Comparison of ENCODE assay signal across 30 cellular contexts in genomic region chr19:31597616-31598015, GRCh38.
"Had no signal": no experiment of that assay in that cellular context is flagged by ENCODE, and none has a peak within 500 bp of the region (broad histone marks: within the 10 kb centered on the region; RNA-seq: fewer than 3 reads in every experiment).

No MANE protein-coding gene starts in this region.

- H3K4me3 Mint-ChIP-seq: immature natural killer cell; naive thymus-derived CD4-positive, alpha-beta T cell; natural killer cell treated with Interleukin-12 subunit alpha and Interleukin-12 subunit beta and Interleukin-15 and Interleukin-18, amount 100 ng/mL, for 72 hours; neural crest cell; stimulated activated naive B cell treated with anti-CD40 and anti-IgM and Interleukin-4, amounts not matched to agents 10 μg/mL and 1 μg/mL and 100 μg/mL, for 72 hours had no signal

- H3K4me1 Mint-ChIP-seq: immature natural killer cell; naive thymus-derived CD4-positive, alpha-beta T cell; neural crest cell; stimulated activated naive B cell treated with anti-CD40 and anti-IgM and Interleukin-4, amounts not matched to agents 10 μg/mL and 1 μg/mL and 100 μg/mL, for 72 hours had no signal

- H3K9me3 Mint-ChIP-seq: immature natural killer cell; natural killer cell treated with Interleukin-12 subunit alpha and Interleukin-12 subunit beta and Interleukin-15 and Interleukin-18, amount 100 ng/mL, for 72 hours; neural crest cell; stimulated activated naive B cell treated with anti-CD40 and anti-IgM and Interleukin-4, amounts not matched to agents 10 μg/mL and 1 μg/mL and 100 μg/mL, for 72 hours had no signal

- H3K4me3 ChIP-seq: heart left ventricle, left ventricle myocardium inferior, lung, mucosa of descending colon, ovary, prostate gland, skin epidermis, stomach, testis, thyroid gland, transverse colon, upper lobe of right lung had no signal

- FAIRE-seq: islet of Langerhans, urothelium cell line had no signal

- H3K27ac ChIP-seq: heart left ventricle, left ventricle myocardium inferior, ovary, prostate gland, skin epidermis, stomach, testis, thyroid gland, transverse colon, upper lobe of right lung had no signal

- H3K36me3 Mint-ChIP-seq: immature natural killer cell; naive thymus-derived CD4-positive, alpha-beta T cell; natural killer cell treated with Interleukin-12 subunit alpha and Interleukin-12 subunit beta and Interleukin-15 and Interleukin-18, amount 100 ng/mL, for 72 hours; stimulated activated naive B cell treated with anti-CD40 and anti-IgM and Interleukin-4, amounts not matched to agents 10 μg/mL and 1 μg/mL and 100 μg/mL, for 72 hours had no signal

- DNase-seq: heart left ventricle; hypothalamus; immature natural killer cell; left ventricle myocardium inferior; midbrain; mucosa of descending colon; naive thymus-derived CD4-positive, alpha-beta T cell; nucleus accumbens; ovary; posterior cingulate gyrus; retina; right cardiac atrium; stimulated activated CD4-positive, alpha-beta T cell treated with anti-CD3 and anti-CD28 coated beads, Interleukin-12 subunit alpha, Interleukin-12 subunit beta, amount 100 ng/mL, for 4 hours; stimulated activated CD4-positive, alpha-beta T cell treated with anti-CD3 and anti-CD28 coated beads, Interleukin-15, amount 100 ng/mL, for 24 hours; stimulated activated CD4-positive, alpha-beta T cell treated with anti-CD3 and anti-CD28 coated beads, Interleukin-2, amount 100 ng/mL, for 24 hours; stimulated activated CD4-positive, alpha-beta T cell treated with anti-CD3 and anti-CD28 coated beads, Interleukin-4, amount 100 ng/mL, for 1 hour; stimulated activated naive B cell treated with anti-CD40 and anti-IgM and Interleukin-4, amounts not matched to agents 10 μg/mL and 1 μg/mL and 100 μg/mL, for 72 hours; stimulated activated naive CD8-positive, alpha-beta T cell treated with anti-CD3 and anti-CD28 coated beads, Interleukin-15, Interleukin-2, amounts not matched to agents 100 U/mL and 50 U/mL, for 24 hours; stomach; testis; thyroid gland; transverse colon; upper lobe of right lung had no signal

- H3K27me3 Mint-ChIP-seq: stimulated activated naive B cell treated with anti-CD40 and anti-IgM and Interleukin-4, amounts not matched to agents 10 μg/mL and 1 μg/mL and 100 μg/mL, for 72 hours had no signal

- H3K27ac Mint-ChIP-seq: immature natural killer cell; naive thymus-derived CD4-positive, alpha-beta T cell; natural killer cell treated with Interleukin-12 subunit alpha and Interleukin-12 subunit beta and Interleukin-15 and Interleukin-18, amount 100 ng/mL, for 72 hours; stimulated activated naive B cell treated with anti-CD40 and anti-IgM and Interleukin-4, amounts not matched to agents 10 μg/mL and 1 μg/mL and 100 μg/mL, for 72 hours had no signal
